ENCODE assay signal across 30 cellular contexts in the genomic region with DNA sequence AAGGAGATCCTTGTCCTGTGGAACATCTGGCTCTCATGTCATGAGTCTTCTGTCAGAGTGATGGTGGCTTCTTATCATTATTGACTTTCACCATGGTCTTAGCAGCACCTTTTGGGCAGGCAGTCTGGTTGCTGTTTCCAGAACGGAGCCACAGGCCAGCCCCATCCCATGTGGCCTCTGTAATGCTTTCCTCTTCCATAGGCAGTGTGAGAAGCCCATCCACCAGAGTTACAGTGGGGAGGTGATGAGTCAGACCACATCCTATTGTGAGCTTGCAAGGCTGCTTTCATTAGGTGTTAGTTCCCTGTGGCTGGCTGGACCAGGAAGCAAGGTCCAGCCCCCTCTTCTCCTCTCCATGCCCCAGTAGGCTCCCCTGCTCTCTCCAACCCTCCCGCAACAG. TPM values are rescaled to one million over a fixed set of nuclear protein-coding genes. Genes with fewer than 3 reads are reported as not detected.
DNase-seq lines count a peak whose midpoint lies in the region; FAIRE-seq and TF ChIP-seq lines count a peak whose summit lies in the region.
"Had no signal": no experiment of that assay in that cellular context is flagged by ENCODE, and none has a peak within 500 bp of the region (broad histone marks: within the 10 kb centered on the region; RNA-seq: fewer than 3 reads in every experiment).

No MANE protein-coding gene starts in this region.

- CTCF ChIA-PET in Caco-2 (lab: Charles Lee), result no interaction called here
- CTCF ChIA-PET in A673 (lab: Charles Lee), result no interaction called here

- 80 to 90% methylated on average over 1 to 2 of the region's 2 CpGs for WGBS in endodermal cell (ENCODE audit: insufficient coverage in 1 of 2, insufficient read length in 1 of 2), 2 experiments

- BruUV-seq in Caco-2 (replicated peaks; lab: Mats Ljungman, UMichigan) (no TSS peak), A673 (replicated peaks; lab: Mats Ljungman, UMichigan) (no TSS peak)

- H3K9me3 Mint-ChIP-seq in Caco-2 (ENCODE audit: unreplicated experiment) (peaks cover 16% of the 10 kb centered on the region), endodermal cell (no peaks in the 10 kb centered on the region), progenitor cell of endocrine pancreas (ENCODE audit: low read depth) (no peaks in the 10 kb centered on the region)
- H3K9me3 Mint-ChIP-seq: type B pancreatic cell had no signal

- H3K9me3 ChIP-seq in Caco-2, result no peaks in the 10 kb centered on the region
- no peaks in the 10 kb centered on the region for H3K9me3 ChIP-seq in endodermal cell (ENCODE audit: control insufficient read depth, low read length)
- H3K9me3 ChIP-seq in A673 (ENCODE audit: low read depth, low read length, poor library complexity, severe bottlenecking), result no peaks in the 10 kb centered on the region
- H3K9me3 ChIP-seq: adrenal gland, esophagus squamous epithelium, heart left ventricle, stomach had no signal

- TF ChIP-seq CTCF in Caco-2 (IDR thresholded peaks at IDR 0.05; ENCODE audit: insufficient read depth in 1 of 2, low read depth in 1 of 2, low read length in 1 of 2, severe bottlenecking in 1 of 2, unreplicated experiment in 1 of 2), result no peak
- TF ChIP-seq CTCF in endodermal cell (conservative IDR thresholded peaks at IDR 0.05), result no peak
- no peak for TF ChIP-seq CTCF in progenitor cell of endocrine pancreas (IDR thresholded peaks at IDR 0.05; ENCODE audit: unreplicated experiment)
- TF ChIP-seq CTCF in A673 (conservative IDR thresholded peaks at IDR 0.05; ENCODE audit: low read depth, low read length), result no peak

- no peaks in the 10 kb centered on the region for H3K36me3 ChIP-seq in Caco-2 (ENCODE audit: control insufficient read depth, insufficient read depth, low read length)
- no peaks in the 10 kb centered on the region for H3K36me3 ChIP-seq in endodermal cell (ENCODE audit: control insufficient read depth, insufficient read depth, low read length)
- no peaks in the 10 kb centered on the region for H3K36me3 ChIP-seq in A673 (ENCODE audit: insufficient read depth, low read length, poor library complexity, severe bottlenecking)
- H3K36me3 ChIP-seq: adrenal gland, esophagus squamous epithelium, heart left ventricle, stomach had no signal

- H3K27me3 ChIP-seq in Caco-2 (replicated peaks; ENCODE audit: control insufficient read depth, insufficient read depth, low read length), result no peaks in the 10 kb centered on the region
- no peaks in the 10 kb centered on the region for H3K27me3 ChIP-seq in endodermal cell (ENCODE audit: control insufficient read depth, insufficient read depth, low read length, poor library complexity, severe bottlenecking)
- no peaks in the 10 kb centered on the region for H3K27me3 ChIP-seq in A673 (replicated peaks; ENCODE audit: insufficient read depth, low read depth, low read length, poor library complexity)
- H3K27me3 ChIP-seq: adrenal gland, stomach had no signal

- DNase-seq in Caco-2 (no peak), HT1080 (ENCODE audit: low read depth) (peak; percentile 63), endodermal cell (peak; percentile 83), lung microvascular endothelial cell (ENCODE audit: low read depth in 2 of 2) (peak; percentile 8 to 11), progenitor cell of endocrine pancreas (ENCODE audit: low spot score, unreplicated experiment) (no peak), A673 (ENCODE audit: low spot score) (no peak), RCC 7860 (ENCODE audit: low spot score) (no peak), NCI-H2107 (lab: John Stamatoyannopoulos, UW) (no peak)
- DNase-seq: activated CD8-positive, alpha-beta memory T cell treated with anti-CD3 and anti-CD28 coated beads, Interleukin-2, amount 50 U/mL, for 48 hours; activated gamma-delta T cell treated with Interleukin-2 at 50 U/mL for 16 hours; adrenal gland; caudate nucleus; esophagus squamous epithelium; GDM1; HCEC 1CT; heart left ventricle; naive thymus-derived CD8-positive, alpha-beta T cell; NCI-H1694; NCI-H510A treated with DMSO at 0.1 percent for 48 hours; Right ventricle myocardium superior; stomach had no signal

- H3K4me1 Mint-ChIP-seq in Caco-2 (ENCODE audit: low read depth, unreplicated experiment) (peaks cover 57% of the 10 kb centered on the region), endodermal cell (peaks cover 27% of the 10 kb centered on the region), progenitor cell of endocrine pancreas (ENCODE audit: low read depth) (peaks cover 25% of the 10 kb centered on the region)

- H3K36me3 Mint-ChIP-seq in Caco-2 (ENCODE audit: insufficient read depth, unreplicated experiment) (peaks cover 6% of the 10 kb centered on the region), endodermal cell (ENCODE audit: low read depth) (no peaks in the 10 kb centered on the region), progenitor cell of endocrine pancreas (ENCODE audit: insufficient read depth) (no peaks in the 10 kb centered on the region)
- H3K36me3 Mint-ChIP-seq: naive thymus-derived CD8-positive, alpha-beta T cell; type B pancreatic cell had no signal

- no peak for FAIRE-seq in RCC 7860 (lab: Jason Lieb, UNC)
- FAIRE-seq: D721Med had no signal

- H3K4me1 ChIP-seq in Caco-2, result peaks cover 56% of the 10 kb centered on the region
- H3K4me1 ChIP-seq in endodermal cell (ENCODE audit: control insufficient read depth, insufficient read depth, low read length), result peaks cover 6% of the 10 kb centered on the region
- no peaks in the 10 kb centered on the region for H3K4me1 ChIP-seq in A673 (ENCODE audit: insufficient read depth, low read length, poor library complexity, severe bottlenecking)
- H3K4me1 ChIP-seq: adrenal gland, esophagus squamous epithelium, heart left ventricle, parathyroid adenoma had no signal

- no peak overlapping the region for H3K9ac ChIP-seq in endodermal cell (ENCODE audit: extremely low read depth, low read length, poor library complexity, severe bottlenecking)
- H3K9ac ChIP-seq: parathyroid adenoma had no signal

- H3K27ac Mint-ChIP-seq in Caco-2 (ENCODE audit: unreplicated experiment) (peak overlapping the region; percentile 61), endodermal cell (peak overlapping the region; percentile 20), progenitor cell of endocrine pancreas (no peak overlapping the region)
- H3K27ac Mint-ChIP-seq: naive thymus-derived CD8-positive, alpha-beta T cell; type B pancreatic cell had no signal

- intact Hi-C loops in Caco-2 (cut with micrococcal nuclease; ENCODE audit: unreplicated experiment) (no loop called here), A673 (cut with micrococcal nuclease; ENCODE audit: unreplicated experiment) (no loop called here)

- no peak overlapping the region for H3K4me3 Mint-ChIP-seq in Caco-2 (ENCODE audit: unreplicated experiment)
- no peak overlapping the region for H3K4me3 Mint-ChIP-seq in endodermal cell
- no peak overlapping the region for H3K4me3 Mint-ChIP-seq in progenitor cell of endocrine pancreas (ENCODE audit: low read depth)
- H3K4me3 Mint-ChIP-seq: naive thymus-derived CD8-positive, alpha-beta T cell; type B pancreatic cell had no signal

- H3K27me3 Mint-ChIP-seq in Caco-2 (ENCODE audit: insufficient read depth, unreplicated experiment), result no peaks in the 10 kb centered on the region
- H3K27me3 Mint-ChIP-seq in endodermal cell (ENCODE audit: insufficient read depth), result peaks cover 4% of the 10 kb centered on the region
- no peaks in the 10 kb centered on the region for H3K27me3 Mint-ChIP-seq in progenitor cell of endocrine pancreas

- POLR2A ChIA-PET in Caco-2 (lab: Charles Lee) (interaction anchor here (0.5 kb wide), 1 partner anchor 52 kb away, joined by 3 read pairs; no protein-coding TSS in a partner anchor), A673 (lab: Charles Lee; ENCODE audit: low non-redundant PET) (no interaction called here)

- no peak overlapping the region for H3K4me3 ChIP-seq in Caco-2 (ENCODE audit: low read depth, low read length)
- no peak overlapping the region for H3K4me3 ChIP-seq in endodermal cell (ENCODE audit: low read length)
- no peak overlapping the region for H3K4me3 ChIP-seq in A673 (ENCODE audit: low read depth, low read length, poor library complexity, severe bottlenecking)
- H3K4me3 ChIP-seq: adrenal gland, esophagus squamous epithelium, heart left ventricle, lung, skin epidermis, stomach had no signal

- H3K27ac ChIP-seq in endodermal cell (ENCODE audit: low read depth, low read length) (no peak overlapping the region), A673 (ENCODE audit: low read depth, low read length, poor library complexity, severe bottlenecking) (no peak overlapping the region)
- H3K27ac ChIP-seq: adrenal gland, esophagus squamous epithelium, heart left ventricle, parathyroid adenoma, skin epidermis, VCaP had no signal

RNA-seq across cellular contexts. Expression of a gene that starts 30.8 kb away (rescaled TPM):
- total RNA-seq in Caco-2 (2022), result 0.82 and 1.1 TPM in 2 replicates
- total RNA-seq in HT1080 (2014; rRNA removed; shearing (Covaris generic)), result 0.53 TPM in 1 of 2 replicates, not detected in the other
- polyA plus RNA-seq in HT1080 (2015; cell fraction: cytosol; rRNA removed), result 0.10 TPM in 1 of 2 replicates, not detected in the other
- polyA plus RNA-seq in HT1080 (2015; cell fraction: nucleus; rRNA removed), result not detected in 2 replicates
- not detected for total RNA-seq in endodermal cell
- polyA plus RNA-seq in endodermal cell (2013, experiment 1 of 2), result 0.28 TPM
- polyA plus RNA-seq in endodermal cell (2013, experiment 2 of 2), result not detected
- total RNA-seq in lung microvascular endothelial cell, result not detected in 2 replicates
- total RNA-seq in progenitor cell of endocrine pancreas, result not detected in 2 replicates
- total RNA-seq in A673 (2021), result not detected in 2 replicates
- total RNA-seq: adrenal gland; esophagus squamous epithelium; heart left ventricle; M059J; naive thymus-derived CD8-positive, alpha-beta T cell; Right ventricle myocardium superior; stomach; T-helper 1 cell treated with Interleukin-12 subunit alpha and Interleukin-12 subunit beta and Interleukin-4 antibody, amounts not matched to agents 30 ng/mL and 1 ng/mL, for 36 hours had no signal
- polyA plus RNA-seq: BJ; heart left ventricle; naive thymus-derived CD8-positive, alpha-beta T cell had no signal

RNA-seq across cellular contexts. Expression of a gene that starts 32.9 kb away (rescaled TPM):
- total RNA-seq in Caco-2 (2022) (189 and 229 TPM in 2 replicates), endodermal cell (100 to 1,000 TPM; 134 to 137 TPM), lung microvascular endothelial cell (56.9 and 81.7 TPM in 2 replicates), progenitor cell of endocrine pancreas (181 and 188 TPM in 2 replicates), A673 (2021) (67.6 and 75.0 TPM in 2 replicates)
- 19.5 and 23.8 TPM in 2 replicates for total RNA-seq in HT1080 (2014; rRNA removed; shearing (Covaris generic))
- polyA plus RNA-seq in HT1080 (2015; cell fraction: cytosol; rRNA removed), result 13.1 and 14.5 TPM in 2 replicates
- 6.6 and 8.6 TPM in 2 replicates for polyA plus RNA-seq in HT1080 (2015; cell fraction: nucleus; rRNA removed)
- polyA plus RNA-seq in endodermal cell (2013, experiment 1 of 2), result 124 TPM
- polyA plus RNA-seq in endodermal cell (2013, experiment 2 of 2), result 116 TPM
- total RNA-seq: naive thymus-derived CD8-positive, alpha-beta T cell had no signal
- polyA plus RNA-seq: naive thymus-derived CD8-positive, alpha-beta T cell had no signal

Comparison
In these comparisons a context has a peak if more than half of its experiments do, and no peak if none do; other contexts are left out.
1. DNase-seq: peak in HT1080 (single experiment), endodermal cell (single experiment) and lung microvascular endothelial cell (2 of 2); none in Caco-2 (0 of 2), progenitor cell of endocrine pancreas (single experiment), A673 (single experiment), RCC 7860 (single experiment) and NCI-H2107 (single experiment).